In genomic region chr3:39188271-39189149, GRCh38 we compare ENCODE assay signal across 19 cellular contexts. TPM values are rescaled to one million over a fixed set of nuclear protein-coding genes. Genes with fewer than 3 reads are reported as not detected.
"Had no signal": no experiment of that assay in that cellular context is flagged by ENCODE, and none has a peak within 500 bp of the region (broad histone marks: within the 10 kb centered on the region; RNA-seq: fewer than 3 reads in every experiment).

No MANE protein-coding gene starts in this region.

- H3K27ac Mint-ChIP-seq: activated CD4-positive, alpha-beta T cell treated with anti-CD3 and anti-CD28 coated beads for 36 hours; activated naive CD8-positive, alpha-beta T cell treated with anti-CD3 and anti-CD28 coated beads, Interleukin-2, amount 10 ng/mL, durations not matched to agents 7 days and 5 days; activated T-helper 2 cell treated with anti-CD3 and anti-CD28 coated beads, Interferon-gamma antibody, Interleukin-2, Interleukin-4, amounts not matched to agents 10 μg/mL and 5 μg/mL and 100 μg/mL, durations not matched to agents 14 hours and 24 hours and 36 hours; WTC11 had no signal

- H3K4me3 ChIP-seq: cardiac muscle cell, coronary artery, lower lobe of right lung, prostate gland, right lobe of liver, SK-N-MC, smooth muscle cell had no signal

- H3K27me3 Mint-ChIP-seq: activated CD4-positive, alpha-beta T cell treated with anti-CD3 and anti-CD28 coated beads for 36 hours; activated naive CD8-positive, alpha-beta T cell treated with anti-CD3 and anti-CD28 coated beads, Interleukin-2, amount 10 ng/mL, durations not matched to agents 7 days and 5 days had no signal

- H3K4me3 Mint-ChIP-seq: activated CD4-positive, alpha-beta T cell treated with anti-CD3 and anti-CD28 coated beads for 36 hours; activated naive CD8-positive, alpha-beta T cell treated with anti-CD3 and anti-CD28 coated beads, Interleukin-2, amount 10 ng/mL, durations not matched to agents 7 days and 5 days; nephron; WTC11 had no signal

- H3K9me3 Mint-ChIP-seq: activated naive CD8-positive, alpha-beta T cell treated with anti-CD3 and anti-CD28 coated beads, Interleukin-2, amount 10 ng/mL, durations not matched to agents 7 days and 5 days; activated T-helper 2 cell treated with anti-CD3 and anti-CD28 coated beads, Interferon-gamma antibody, Interleukin-2, Interleukin-4, amounts not matched to agents 10 μg/mL and 5 μg/mL and 100 μg/mL, durations not matched to agents 14 hours and 24 hours and 36 hours; nephron; WTC11 had no signal

- H3K27ac ChIP-seq: coronary artery, lower lobe of right lung, prostate gland, right lobe of liver, SK-N-MC had no signal

- H3K4me1 ChIP-seq: prostate gland, right lobe of liver had no signal

- H3K36me3 Mint-ChIP-seq: activated naive CD8-positive, alpha-beta T cell treated with anti-CD3 and anti-CD28 coated beads, Interleukin-2, amount 10 ng/mL, durations not matched to agents 7 days and 5 days; WTC11 had no signal

- ATAC-seq: activated CD4-positive, alpha-beta T cell treated with anti-CD3 and anti-CD28 coated beads for 36 hours; lower lobe of right lung had no signal

- H3K36me3 ChIP-seq: lower lobe of right lung, prostate gland, right lobe of liver had no signal

- DNase-seq: activated CD4-positive, alpha-beta T cell treated with anti-CD3 and anti-CD28 coated beads for 36 hours; activated CD4-positive, alpha-beta T cell treated with anti-CD3 and anti-CD28 coated beads, Interleukin-2, amount 50 U/mL, for 48 hours; activated naive CD4-positive, alpha-beta T cell treated with Interleukin-2 at 50 U/mL for 16 hours; activated naive CD8-positive, alpha-beta T cell treated with anti-CD3 and anti-CD28 coated beads, Interleukin-2, amount 10 ng/mL, durations not matched to agents 7 days and 5 days; amygdala; erythroblast; head of caudate nucleus; right lobe of liver; stimulated activated CD4-positive, alpha-beta T cell treated with anti-CD3 and anti-CD28 coated beads, Interleukin-4, amount 100 ng/mL, for 1 hour had no signal

- H3K27me3 ChIP-seq: cardiac muscle cell, right lobe of liver had no signal

- H3K9me3 ChIP-seq: lower lobe of right lung, prostate gland, right lobe of liver had no signal

RNA-seq across cellular contexts. Expression of gene XIRP1, which starts 3.9 kb away (rescaled TPM):
- total RNA-seq: activated naive CD8-positive, alpha-beta T cell treated with anti-CD3 and anti-CD28 coated beads, Interleukin-2, amount 10 ng/mL, durations not matched to agents 7 days and 5 days; frontal cortex; lower lobe of right lung; WTC11 had no signal
